Comparison of ENCODE assay signal across 11 cellular contexts in the genomic region with DNA sequence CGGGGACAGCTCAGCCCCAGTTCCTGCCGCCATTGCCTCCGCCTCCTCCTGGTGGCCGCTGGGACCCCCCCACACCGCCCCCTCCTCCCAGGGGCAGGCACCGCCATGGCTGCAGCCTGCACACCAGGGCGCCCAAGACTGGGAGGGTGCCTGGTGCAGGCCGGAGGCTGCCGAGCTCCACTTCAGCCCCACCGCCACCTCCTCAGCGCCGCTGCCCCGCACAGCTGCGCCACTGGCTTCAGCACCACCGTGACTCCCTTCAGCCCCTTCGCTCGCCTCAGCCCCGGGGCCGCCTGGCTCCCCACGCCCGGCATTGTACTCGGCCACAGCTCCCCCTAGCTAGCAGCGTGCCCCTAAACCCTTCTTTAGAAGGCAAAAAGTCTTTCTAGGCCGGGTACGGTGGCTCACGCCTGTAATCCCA.
"Had no signal": no experiment of that assay in that cellular context is flagged by ENCODE, and none has a peak within 500 bp of the region (broad histone marks: within the 10 kb centered on the region; RNA-seq: fewer than 3 reads in every experiment).

No MANE protein-coding gene starts in this region.

- DNase-seq: activated CD4-positive, alpha-beta T cell treated with anti-CD3 and anti-CD28 coated beads for 36 hours; amygdala; brain microvascular endothelial cell; cerebellar nuclear complex; dermis blood vessel endothelial cell; mammary epithelial cell; T-helper 9 cell; tibial artery had no signal

- H3K27me3 Mint-ChIP-seq: activated CD4-positive, alpha-beta T cell treated with anti-CD3 and anti-CD28 coated beads for 36 hours; activated naive CD8-positive, alpha-beta T cell; activated T-helper 17 cell treated with anti-CD3 and anti-CD28 coated beads, Interleukin-2, amount 50 U/mL, for 72 hours had no signal

- H3K4me1 Mint-ChIP-seq: activated CD4-positive, alpha-beta T cell treated with anti-CD3 and anti-CD28 coated beads for 36 hours; activated T-helper 17 cell treated with anti-CD3 and anti-CD28 coated beads, Interleukin-2, amount 50 U/mL, for 72 hours had no signal

- ATAC-seq: activated CD4-positive, alpha-beta T cell treated with anti-CD3 and anti-CD28 coated beads for 36 hours; activated T-helper 17 cell treated with anti-CD3 and anti-CD28 coated beads, Interleukin-2, amount 50 U/mL, for 72 hours; pancreas had no signal

- H3K27ac Mint-ChIP-seq: activated CD4-positive, alpha-beta T cell treated with anti-CD3 and anti-CD28 coated beads for 36 hours; activated naive CD8-positive, alpha-beta T cell; activated T-helper 17 cell treated with anti-CD3 and anti-CD28 coated beads, Interleukin-2, amount 50 U/mL, for 72 hours had no signal

- H3K4me3 Mint-ChIP-seq: activated CD4-positive, alpha-beta T cell treated with anti-CD3 and anti-CD28 coated beads for 36 hours; activated naive CD8-positive, alpha-beta T cell; activated T-helper 17 cell treated with anti-CD3 and anti-CD28 coated beads, Interleukin-2, amount 50 U/mL, for 72 hours had no signal

- H3K9me3 Mint-ChIP-seq: activated T-helper 17 cell treated with anti-CD3 and anti-CD28 coated beads, Interleukin-2, amount 50 U/mL, for 72 hours had no signal
